In the genomic region with DNA sequence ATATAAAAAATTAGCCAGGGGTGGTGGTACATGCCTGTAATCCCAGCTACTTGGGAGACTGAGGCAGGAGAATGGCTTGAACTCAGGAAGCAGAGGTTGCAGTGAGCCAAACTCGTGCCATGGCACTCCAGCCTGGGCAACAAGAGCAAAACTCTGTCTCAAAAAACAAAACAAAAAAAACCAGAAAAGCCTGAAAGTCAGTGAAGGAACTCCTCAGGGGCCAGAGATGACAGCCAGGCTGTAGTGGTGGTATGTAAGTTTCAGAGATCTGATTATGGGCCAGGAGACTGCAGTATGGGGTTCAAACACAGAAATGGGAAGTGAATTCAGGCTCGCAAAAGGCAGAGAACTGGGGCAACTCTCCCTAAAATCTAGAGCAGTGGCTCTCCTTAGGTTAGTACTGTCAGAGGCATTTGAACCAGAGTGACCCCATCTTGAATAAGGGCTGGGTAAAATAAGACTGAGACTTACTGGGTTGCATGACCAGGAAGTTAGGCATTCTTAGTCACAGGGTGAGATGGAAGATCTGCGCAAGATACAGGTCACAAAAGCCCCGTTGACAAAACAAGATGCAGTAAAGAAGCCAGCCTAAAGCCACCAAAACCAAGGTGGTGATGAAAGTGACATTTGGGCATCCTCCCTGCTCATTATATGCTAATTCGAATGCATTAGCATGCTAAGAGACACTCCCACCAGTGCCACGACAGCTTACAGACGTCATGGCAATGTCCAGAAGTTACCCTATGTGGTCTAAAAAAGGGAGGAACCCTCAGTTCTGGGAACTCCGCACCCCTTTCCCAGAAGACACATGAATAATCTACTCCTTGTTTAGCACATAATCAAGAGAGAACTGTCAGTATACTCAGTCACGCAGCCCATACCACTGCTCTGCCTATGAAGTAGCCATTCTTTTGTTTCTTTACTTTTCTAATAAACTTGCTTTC, we compare ENCODE assay signal across 10 cellular contexts.
DNase-seq lines count a peak whose midpoint lies in the region; ATAC-seq and TF ChIP-seq lines count a peak whose summit lies in the region.
"Had no signal": no experiment of that assay in that cellular context is flagged by ENCODE, and none has a peak within 500 bp of the region (broad histone marks: within the 10 kb centered on the region; RNA-seq: fewer than 3 reads in every experiment).

No MANE protein-coding gene starts in this region.

- ATAC-seq in IMR-90 (ENCODE audit: low read depth): no peak; the same call in 1 of the 2 replicates
- ATAC-seq in activated naive CD8-positive, alpha-beta T cell treated with anti-CD3 and anti-CD28 coated beads, Interleukin-2, amount 10 ng/mL, durations not matched to agents 7 days and 5 days (ENCODE audit: low read depth): peak; percentile 45
- no peak for ATAC-seq in HG03378 (IDR thresholded peaks at IDR 0.05; ENCODE audit: unreplicated experiment)

- no TSS peak for BruUV-seq in IMR-90 (replicated peaks; lab: Mats Ljungman, UMichigan)

- H3K9ac ChIP-seq in IMR-90 (ENCODE audit: low read depth, low read length) (no peak overlapping the region), neuronal stem cell (ENCODE audit: low read depth, low read length, poor library complexity) (no peak overlapping the region), smooth muscle cell (ENCODE audit: low read depth) (no peak overlapping the region)

- H3K14ac ChIP-seq in IMR-90 (replicated peaks; ENCODE audit: low read depth, low read length): no peak overlapping the region
- H3K14ac ChIP-seq in neuronal stem cell (ENCODE audit: low read length): no peak overlapping the region

- H3K27ac ChIP-seq in IMR-90 (ENCODE audit: insufficient read depth, low read length) (no peak overlapping the region), neuronal stem cell (replicated peaks; ENCODE audit: low read length) (no peak overlapping the region), smooth muscle cell (ENCODE audit: low read depth) (no peak overlapping the region)

- H3K27me3 Mint-ChIP-seq in activated naive CD8-positive, alpha-beta T cell treated with anti-CD3 and anti-CD28 coated beads, Interleukin-2, amount 10 ng/mL, durations not matched to agents 7 days and 5 days: peaks cover 25% of the 10 kb centered on the region
- H3K27me3 Mint-ChIP-seq in endothelial cell (ENCODE audit: unreplicated experiment): no peaks in the 10 kb centered on the region

- no peaks in the 10 kb centered on the region for H3F3A ChIP-seq in smooth muscle cell (ENCODE audit: low read depth)

- POLR2A ChIA-PET in IMR-90 (lab: Charles Lee; ENCODE audit: unreplicated experiment): no interaction called here
- POLR2A ChIA-PET in activated naive CD8-positive, alpha-beta T cell treated with anti-CD3 and anti-CD28 coated beads, Interleukin-2, amount 10 ng/mL, durations not matched to agents 7 days and 5 days (lab: Charles Lee): no interaction called here

- H3K9me3 Mint-ChIP-seq in activated naive CD8-positive, alpha-beta T cell treated with anti-CD3 and anti-CD28 coated beads, Interleukin-2, amount 10 ng/mL, durations not matched to agents 7 days and 5 days: peaks cover 6% of the 10 kb centered on the region
- H3K9me3 Mint-ChIP-seq in endothelial cell (ENCODE audit: unreplicated experiment): no peaks in the 10 kb centered on the region
- H3K9me3 Mint-ChIP-seq: nephron had no signal

- no peak for TF ChIP-seq CTCF in IMR-90 (conservative IDR thresholded peaks at IDR 0.05; ENCODE audit: low read depth, low read length)
- no peak for TF ChIP-seq CTCF in smooth muscle cell (IDR thresholded peaks at IDR 0.05; ENCODE audit: borderline replicate concordance, insufficient read depth, poor library complexity, severe bottlenecking)
- TF ChIP-seq CTCF in endothelial cell (IDR thresholded peaks at IDR 0.05; ENCODE audit: unreplicated experiment): no peak

- H3K79me1 ChIP-seq in IMR-90 (ENCODE audit: low read depth in 1 of 2, low read length in 2 of 2) (no peaks in the 10 kb centered on the region), neuronal stem cell (ENCODE audit: low read depth, low read length) (no peaks in the 10 kb centered on the region)

- no peaks in the 10 kb centered on the region for H3K4me1 Mint-ChIP-seq in activated naive CD8-positive, alpha-beta T cell treated with anti-CD3 and anti-CD28 coated beads, Interleukin-2, amount 10 ng/mL, durations not matched to agents 7 days and 5 days
- H3K4me1 Mint-ChIP-seq in endothelial cell (ENCODE audit: unreplicated experiment): no peaks in the 10 kb centered on the region
- H3K4me1 Mint-ChIP-seq: nephron had no signal

- H2BK12ac ChIP-seq in neuronal stem cell (ENCODE audit: low read length): no peak overlapping the region

- no peak overlapping the region for H4K5ac ChIP-seq in IMR-90 (ENCODE audit: low read depth, low read length)

- H3K4ac ChIP-seq in IMR-90 (ENCODE audit: low read depth, low read length) (no peak overlapping the region), neuronal stem cell (ENCODE audit: low read length) (no peak overlapping the region)

- no peaks in the 10 kb centered on the region for H3K79me2 ChIP-seq in smooth muscle cell (ENCODE audit: low read depth)

- H3K4me1 ChIP-seq in IMR-90 (ENCODE audit: control insufficient read depth, insufficient read depth, low read length) (no peaks in the 10 kb centered on the region), neuronal stem cell (ENCODE audit: control insufficient read depth in 2 of 2, insufficient read depth in 1 of 2, low read depth in 1 of 2, low read length in 2 of 2) (no peaks in the 10 kb centered on the region), smooth muscle cell (ENCODE audit: low read depth) (no peaks in the 10 kb centered on the region)

- H3K23ac ChIP-seq in IMR-90 (ENCODE audit: low read depth, low read length) (no peak overlapping the region), neuronal stem cell (ENCODE audit: low read depth, low read length, poor library complexity) (no peak overlapping the region)

- 0 out of 2 replicates have a peak, but pooled peaks cover 1% of the 10 kb centered on the region for H3K27me3 ChIP-seq in IMR-90 (ENCODE audit: control insufficient read depth, insufficient read depth, low read length)
- no peaks in the 10 kb centered on the region for H3K27me3 ChIP-seq in neuronal stem cell (ENCODE audit: control insufficient read depth in 3 of 3, insufficient read depth in 3 of 3, low read depth in 1 of 3, low read length in 3 of 3)
- H3K27me3 ChIP-seq in smooth muscle cell (ENCODE audit: low read depth): no peaks in the 10 kb centered on the region

- H2BK5ac ChIP-seq in IMR-90 (ENCODE audit: low read depth, low read length, poor library complexity, severe bottlenecking) (no peak overlapping the region), neuronal stem cell (ENCODE audit: low read length) (no peak overlapping the region)

- dilution Hi-C loops in IMR-90 (cut with HindIII; ENCODE audit: low sequenced_read_pairs, unreplicated experiment): no loop called here

- no peaks in the 10 kb centered on the region for H3K9me1 ChIP-seq in IMR-90 (ENCODE audit: insufficient read depth, low read length)

- in situ Hi-C loops in IMR-90 (cut with MboI; ENCODE audit: low sequenced_read_pairs): no loop called here

- H2BK120ac ChIP-seq in IMR-90 (ENCODE audit: low read depth, low read length) (no peak overlapping the region), neuronal stem cell (ENCODE audit: low read depth, low read length) (no peak overlapping the region)

- H2BK15ac ChIP-seq in IMR-90 (ENCODE audit: low read depth, low read length): no peak overlapping the region
- H2BK15ac ChIP-seq in neuronal stem cell (ENCODE audit: low read length): no peak overlapping the region

- H2AK9ac ChIP-seq in IMR-90 (replicated peaks; ENCODE audit: low read depth, low read length, poor library complexity): no peak overlapping the region

- H3K36me3 Mint-ChIP-seq in activated naive CD8-positive, alpha-beta T cell treated with anti-CD3 and anti-CD28 coated beads, Interleukin-2, amount 10 ng/mL, durations not matched to agents 7 days and 5 days: no peaks in the 10 kb centered on the region
- H3K36me3 Mint-ChIP-seq in endothelial cell (ENCODE audit: low read depth, unreplicated experiment): no peaks in the 10 kb centered on the region

- H2AK5ac ChIP-seq in IMR-90 (ENCODE audit: low read depth, low read length): no peak overlapping the region
- no peak overlapping the region for H2AK5ac ChIP-seq in neuronal stem cell (ENCODE audit: low read depth, low read length)

- no peaks in the 10 kb centered on the region for H4K20me1 ChIP-seq in IMR-90 (ENCODE audit: insufficient read depth, low read length)
- no peaks in the 10 kb centered on the region for H4K20me1 ChIP-seq in smooth muscle cell (ENCODE audit: low read depth)

- no peak overlapping the region for H4K91ac ChIP-seq in IMR-90 (ENCODE audit: insufficient read depth, low read depth, low read length)
- H4K91ac ChIP-seq in neuronal stem cell (ENCODE audit: low read depth, low read length, poor library complexity): no peak overlapping the region

- 40% methylated on average over 1 of the region's 9 CpGs; no CpG with 5 or more reads in 1 of the 2 experiments for WGBS in IMR-90 (ENCODE audit: extremely low coverage in 2 of 2, insufficient read length in 1 of 2), 2 experiments
- no CpG with 5 or more reads among the region's 9 CpGs for WGBS in neuronal stem cell (ENCODE audit: extremely low coverage in 2 of 2, insufficient read length in 2 of 2, insufficient replicate concordance in 1 of 2), 2 donors
- WGBS in smooth muscle cell (ENCODE audit: low lambda C conversion rate): 81% methylated on average over 9 of the region's 9 CpGs

- H3K4me2 ChIP-seq in IMR-90 (ENCODE audit: low read depth, low read length) (peak overlapping the region; percentile 40; the same call in 1 of the 2 replicates), neuronal stem cell (ENCODE audit: insufficient read depth, low read length, poor library complexity, severe bottlenecking) (no peak overlapping the region), smooth muscle cell (no peak overlapping the region)

- no peak for TF ChIP-seq POLR2A in IMR-90 (IDR thresholded peaks at IDR 0.05; ENCODE audit: low read depth, low read length)

- H3K9me3 ChIP-seq in IMR-90 (ENCODE audit: control insufficient read depth, insufficient read depth, low read length): no peaks in the 10 kb centered on the region
- H3K9me3 ChIP-seq in neuronal stem cell (replicated peaks in 1 of 2; ENCODE audit: control insufficient read depth in 2 of 2, insufficient read depth in 1 of 2, low read depth in 1 of 2, low read length in 2 of 2): no peaks in the 10 kb centered on the region
- no peaks in the 10 kb centered on the region for H3K9me3 ChIP-seq in smooth muscle cell (replicated peaks; ENCODE audit: low read depth)

- DNase-seq in IMR-90: no peak
- DNase-seq in activated CD4-positive, CD25-positive, alpha-beta regulatory T cell treated with anti-CD3 and anti-CD28 coated beads, Interleukin-2, amount 50 U/mL, for 72 hours: peak; percentile 32
- DNase-seq in activated naive CD8-positive, alpha-beta T cell treated with anti-CD3 and anti-CD28 coated beads, Interleukin-2, amount 10 ng/mL, durations not matched to agents 7 days and 5 days: no peak
- DNase-seq in stimulated activated CD4-positive, alpha-beta T cell treated with anti-CD3 and anti-CD28 coated beads, Interleukin-4, amount 100 ng/mL, for 1 hour: peak; percentile 5
- no peak for DNase-seq in neuronal stem cell (ENCODE audit: low spot score)
- DNase-seq in smooth muscle cell (lab: John Stamatoyannopoulos, UW; ENCODE audit: unreplicated experiment): no peak
- no peak for DNase-seq in endothelial cell (ENCODE audit: low spot score)
- DNase-seq: cerebellar nuclear complex had no signal

- peak overlapping the region; percentile 34 for H3K27ac Mint-ChIP-seq in activated naive CD8-positive, alpha-beta T cell treated with anti-CD3 and anti-CD28 coated beads, Interleukin-2, amount 10 ng/mL, durations not matched to agents 7 days and 5 days
- H3K27ac Mint-ChIP-seq in endothelial cell (ENCODE audit: unreplicated experiment): no peak overlapping the region
- H3K27ac Mint-ChIP-seq: nephron had no signal

- CTCF ChIA-PET in IMR-90 (lab: Yijun Ruan, JAX): interaction anchor here (1.4 kb wide), 1 partner anchor 12 kb away, joined by 3 read pairs; no protein-coding TSS in a partner anchor

- no peak overlapping the region for H3K4me3 Mint-ChIP-seq in activated naive CD8-positive, alpha-beta T cell treated with anti-CD3 and anti-CD28 coated beads, Interleukin-2, amount 10 ng/mL, durations not matched to agents 7 days and 5 days
- no peak overlapping the region for H3K4me3 Mint-ChIP-seq in endothelial cell (ENCODE audit: unreplicated experiment)
- H3K4me3 Mint-ChIP-seq: nephron had no signal

- H3K18ac ChIP-seq in IMR-90 (ENCODE audit: low read depth, low read length) (no peak overlapping the region), neuronal stem cell (ENCODE audit: low read length) (no peak overlapping the region)

- no peak overlapping the region for H2BK20ac ChIP-seq in IMR-90 (ENCODE audit: low read depth, low read length)

- no peak for TF ChIP-seq RAD21 in IMR-90 (IDR thresholded peaks at IDR 0.05; ENCODE audit: low read length)

- H3K36me3 ChIP-seq in IMR-90 (ENCODE audit: control insufficient read depth, insufficient read depth, low read length): no peaks in the 10 kb centered on the region
- no peaks in the 10 kb centered on the region for H3K36me3 ChIP-seq in neuronal stem cell (replicated peaks in 1 of 2; ENCODE audit: control insufficient read depth in 2 of 2, insufficient read depth in 2 of 2, low read length in 2 of 2)
- no peaks in the 10 kb centered on the region for H3K36me3 ChIP-seq in smooth muscle cell (ENCODE audit: low read depth)

- H2AFZ ChIP-seq in IMR-90 (replicated peaks; ENCODE audit: low read length, poor library complexity) (no peak overlapping the region), neuronal stem cell (ENCODE audit: low read length) (no peak overlapping the region), smooth muscle cell (ENCODE audit: low read depth) (no peak overlapping the region)

- H3K4me3 ChIP-seq in IMR-90 (ENCODE audit: insufficient read depth, low read depth, low read length) (no peak overlapping the region), neuronal stem cell (ENCODE audit: low read length in 2 of 2) (no peak overlapping the region), smooth muscle cell (no peak overlapping the region)

- H3K56ac ChIP-seq in IMR-90 (ENCODE audit: extremely low read depth, insufficient read depth, low read length): no peak overlapping the region

- H4K8ac ChIP-seq in IMR-90 (ENCODE audit: low read depth in 2 of 2, low read length in 2 of 2) (no peak overlapping the region), neuronal stem cell (ENCODE audit: low read depth, low read length) (no peak overlapping the region)

- intact Hi-C loops in IMR-90 (cut with micrococcal nuclease): no loop called here

Comparison
In these comparisons a context has a peak if more than half of its experiments do, and no peak if none do; other contexts are left out.
1. DNase-seq: peak in activated CD4-positive, CD25-positive, alpha-beta regulatory T cell treated with anti-CD3 and anti-CD28 coated beads, Interleukin-2, amount 50 U/mL, for 72 hours (single experiment) and stimulated activated CD4-positive, alpha-beta T cell treated with anti-CD3 and anti-CD28 coated beads, Interleukin-4, amount 100 ng/mL, for 1 hour (single experiment); none in IMR-90 (single experiment), activated naive CD8-positive, alpha-beta T cell treated with anti-CD3 and anti-CD28 coated beads, Interleukin-2, amount 10 ng/mL, durations not matched to agents 7 days and 5 days (single experiment), neuronal stem cell (single experiment), smooth muscle cell (single experiment) and endothelial cell (single experiment).